1 cellular context compared by ENCODE assay signal in genomic region chr19:33795370-33796163, GRCh38.
TF ChIP-seq lines count a peak whose summit lies in the region.

No MANE protein-coding gene starts in this region.

TF ChIP-seq in H1, 55 proteins besides CTCF, POLR2A, EP300 and RAD21 (continued from another document):
- TF ChIP-seq CHD7 (IDR thresholded peaks at IDR 0.05; ENCODE audit: insufficient replicate concordance, low read length), result no peak
- peak; percentile 20; the same call in 1 of the 2 replicates for TF ChIP-seq JUND (IDR thresholded peaks at IDR 0.05; ENCODE audit: low read length)
- TF ChIP-seq TAF1 (IDR thresholded peaks at IDR 0.05; ENCODE audit: low read depth, low read length), result peak; percentile 47; the same call in 1 of the 2 replicates
- peak; percentile 73 for TF ChIP-seq CREB1 (IDR thresholded peaks at IDR 0.05)
- peak; percentile 27 to 76; a peak in 1 of 4 replicates for TF ChIP-seq HDAC2 (IDR thresholded peaks at IDR 0.05; ENCODE audit: borderline replicate concordance in 1 of 2, low read depth in 2 of 2, low read length in 2 of 2)
- peak; percentile 46; the same call in 1 of the 2 replicates for TF ChIP-seq BACH1 (IDR thresholded peaks at IDR 0.05; ENCODE audit: low read length)
- TF ChIP-seq ATF2 (IDR thresholded peaks at IDR 0.05; ENCODE audit: low read length), result no peak
- TF ChIP-seq JUN (IDR thresholded peaks at IDR 0.05; ENCODE audit: low read depth, low read length), result no peak
- peak; percentile 79 for TF ChIP-seq TAF7 (optimal IDR thresholded peaks at IDR 0.05; ENCODE audit: borderline replicate concordance, low read depth, low read length)
- TF ChIP-seq KDM4A (IDR thresholded peaks at IDR 0.05; ENCODE audit: low read depth, low read length, severe bottlenecking), result peak; percentile 47
- TF ChIP-seq E2F6 (IDR thresholded peaks at IDR 0.05), result 0 out of 2 replicates have a peak, but pooled peaks have one; percentile 8
- TF ChIP-seq MAX (IDR thresholded peaks at IDR 0.05), result peak; percentile 66
- TF ChIP-seq EGR1 (IDR thresholded peaks at IDR 0.05; ENCODE audit: borderline replicate concordance, low read depth, low read length), result 0 out of 2 replicates have a peak, but pooled peaks have one; percentile 10
- TF ChIP-seq BCL11A (IDR thresholded peaks at IDR 0.05; ENCODE audit: low read depth in 2 of 2, low read length in 2 of 2), result no peak
- TF ChIP-seq POLR2AphosphoS5 (IDR thresholded peaks at IDR 0.05; ENCODE audit: low read depth, low read length), result peak; percentile 49; the same call in 1 of the 2 replicates
- 0 out of 2 replicates have a peak, but pooled peaks have one; percentile 43 for TF ChIP-seq RBBP5 (IDR thresholded peaks at IDR 0.05; ENCODE audit: borderline replicate concordance, low read depth, low read length)
- TF ChIP-seq NRF1 (IDR thresholded peaks at IDR 0.05; ENCODE audit: low read depth, low read length), result no peak
